ENCODE assay signal across 21 cellular contexts in genomic region chr12:8605057-8605456, GRCh38. TPM values are rescaled to one million over a fixed set of nuclear protein-coding genes. Genes with fewer than 3 reads are reported as not detected.
DNase-seq lines count a peak whose midpoint lies in the region; ATAC-seq, FAIRE-seq and TF ChIP-seq lines count a peak whose summit lies in the region.
"Had no signal": no experiment of that assay in that cellular context is flagged by ENCODE, and none has a peak within 500 bp of the region (broad histone marks: within the 10 kb centered on the region; RNA-seq: fewer than 3 reads in every experiment).

No MANE protein-coding gene starts in this region.

- POLR2A ChIA-PET in K562 (lab: Yijun Ruan, JAX) = no interaction called here

- H2BK15ac ChIP-seq in neuronal stem cell (ENCODE audit: low read length) = peak overlapping the region; percentile 63

- no peaks in the 10 kb centered on the region for H3K9me2 ChIP-seq in GM23338 (ENCODE audit: insufficient read depth)

- H2BK120ac ChIP-seq in neuronal stem cell (ENCODE audit: low read depth, low read length) = no peak overlapping the region

- H2AK5ac ChIP-seq in neuronal stem cell (ENCODE audit: low read depth, low read length) = peak overlapping the region; percentile 90

- no peaks in the 10 kb centered on the region for H3K9me1 ChIP-seq in K562 (ENCODE audit: control insufficient read depth, insufficient read depth, low read length)

- CTCF ChIA-PET in K562 (lab: Yijun Ruan, JAX; ENCODE audit: low intra/inter-chr PET ratio) = no interaction called here

- peaks cover 26% of the 10 kb centered on the region for H3K4me1 Mint-ChIP-seq in GM23338

- H3K27me3 ChIP-seq in GM23338 (ENCODE audit: insufficient read depth) (no peaks in the 10 kb centered on the region), K562 (ENCODE audit: control insufficient read depth in 2 of 2, insufficient read depth in 2 of 2, low read length in 2 of 2) (peaks cover 9% of the 10 kb centered on the region in 2 experiments), neuronal stem cell (ENCODE audit: control insufficient read depth in 3 of 3, insufficient read depth in 3 of 3, low read depth in 1 of 3, low read length in 3 of 3) (peaks cover 0 to 4% (median 0%) of the 10 kb centered on the region in 3 experiments), testis (no peaks in the 10 kb centered on the region)

- BruUV-seq in K562 (replicated peaks; lab: Mats Ljungman, UMichigan) = no TSS peak

- no peaks in the 10 kb centered on the region for H4K20me1 ChIP-seq in GM23338 (replicated peaks; ENCODE audit: insufficient read depth)
- no peaks in the 10 kb centered on the region for H4K20me1 ChIP-seq in K562 (replicated peaks; ENCODE audit: control insufficient read depth, insufficient read depth, low read length)

- peak overlapping the region; percentile 53 for H3K23ac ChIP-seq in neuronal stem cell (ENCODE audit: low read depth, low read length, poor library complexity)

- ATAC-seq in GM23338 (no peak), K562 (no peak)
- ATAC-seq: A549, GM12878 had no signal

- 0 out of 2 replicates have a peak, but pooled peaks cover 4% of the 10 kb centered on the region for H3F3A ChIP-seq in GM23338 (replicated peaks; ENCODE audit: low read depth)

- H2BK12ac ChIP-seq in neuronal stem cell (ENCODE audit: low read length) = no peak overlapping the region

- no peak overlapping the region for H3K4me3 ChIP-seq in GM23338
- no peak overlapping the region for H3K4me3 ChIP-seq in K562
- no peak overlapping the region for H3K4me3 ChIP-seq in neuronal stem cell (ENCODE audit: low read length in 2 of 2)
- H3K4me3 ChIP-seq in testis = peak overlapping the region in 1 of 2 donors; percentile 17
- H3K4me3 ChIP-seq: A549, GM12878, GM23248, HAP-1 had no signal

- H3K4ac ChIP-seq in neuronal stem cell (ENCODE audit: low read length) = no peak overlapping the region

- in situ Hi-C loops in K562 (cut with MboI) = no loop called here

- no peak overlapping the region for H3K27ac Mint-ChIP-seq in GM23338
- H3K27ac Mint-ChIP-seq: CD4-positive, alpha-beta T cell had no signal

- H3K18ac ChIP-seq in neuronal stem cell (ENCODE audit: low read length) = peak overlapping the region; percentile 63

- H3K14ac ChIP-seq in neuronal stem cell (ENCODE audit: low read length) = peak overlapping the region; percentile 43

- DNase-seq in GM23338 (ENCODE audit: low spot score) = peak; percentile 29
- DNase-seq in K562 (ENCODE audit: extremely low read depth in 1 of 4, low spot score in 3 of 4) = no peak
- no peak for DNase-seq in neuronal stem cell (ENCODE audit: low spot score)
- peak; percentile 50 for DNase-seq in testis
- DNase-seq in GM12892 (ENCODE audit: insufficient read length) = no peak
- no peak for DNase-seq in T-helper 1 cell
- DNase-seq in DMS53 (lab: John Stamatoyannopoulos, UW) = no peak
- DNase-seq: AML-193; CD4-positive, alpha-beta T cell; DND-41; EL; GM23248 had no signal

- no peak overlapping the region for H3K27ac ChIP-seq in GM23338 (ENCODE audit: low read depth)
- no peak overlapping the region for H3K27ac ChIP-seq in K562 (ENCODE audit: extremely low read depth, low read depth, low read length)
- no peak overlapping the region for H3K27ac ChIP-seq in neuronal stem cell (replicated peaks; ENCODE audit: low read length)
- H3K27ac ChIP-seq in testis = no peak overlapping the region
- H3K27ac ChIP-seq: 22Rv1, A549, C4-2B, GM23248 had no signal

- TF ChIP-seq POLR2A in K562 (conservative IDR thresholded peaks at IDR 0.05) (no peak), testis (IDR thresholded peaks at IDR 0.05) (no peak), GM12892 (IDR thresholded peaks at IDR 0.05; ENCODE audit: low read depth, low read length) (no peak)

- H3K79me2 ChIP-seq in GM23338 (replicated peaks; ENCODE audit: insufficient read depth) (no peaks in the 10 kb centered on the region), K562 (ENCODE audit: control insufficient read depth, insufficient read depth, low read length) (no peaks in the 10 kb centered on the region)

- no peak overlapping the region for H3K4me3 Mint-ChIP-seq in GM23338
- H3K4me3 Mint-ChIP-seq: CD4-positive, alpha-beta T cell had no signal

- H3K4me2 ChIP-seq in GM23338 (no peak overlapping the region), K562 (ENCODE audit: insufficient read depth, low read length) (no peak overlapping the region), neuronal stem cell (ENCODE audit: insufficient read depth, low read length, poor library complexity, severe bottlenecking) (no peak overlapping the region)
- H3K4me2 ChIP-seq: A549 had no signal

- H3K4me1 ChIP-seq in GM23338 (ENCODE audit: insufficient read depth) (peaks cover 14% of the 10 kb centered on the region), K562 (replicated peaks in 1 of 2; ENCODE audit: control insufficient read depth in 2 of 2, insufficient read depth in 2 of 2, low read length in 2 of 2) (peaks cover 0 to 4% of the 10 kb centered on the region in 2 experiments; a peak in 2 of 5 replicates), neuronal stem cell (ENCODE audit: control insufficient read depth in 2 of 2, insufficient read depth in 1 of 2, low read depth in 1 of 2, low read length in 2 of 2) (peaks cover 0 to 2% of the 10 kb centered on the region in 2 donors), testis (no peaks in the 10 kb centered on the region)
- H3K4me1 ChIP-seq: HAP-1 had no signal

- no peak for TF ChIP-seq RAD21 in K562 (CRISPR knock-in tag; conservative IDR thresholded peaks at IDR 0.05 in 1 of 2, IDR thresholded peaks at IDR 0.05 in 1 of 2)

- H3K9me3 ChIP-seq in K562 (replicated peaks; ENCODE audit: control insufficient read depth, insufficient read depth, low read depth, low read length) (no peaks in the 10 kb centered on the region), neuronal stem cell (replicated peaks in 1 of 2; ENCODE audit: control insufficient read depth in 2 of 2, insufficient read depth in 1 of 2, low read depth in 1 of 2, low read length in 2 of 2) (no peaks in the 10 kb centered on the region), testis (no peaks in the 10 kb centered on the region)
- H3K9me3 ChIP-seq: A549, HAP-1 had no signal

- intact Hi-C loops in K562 (cut with micrococcal nuclease) = loop anchor here (5.0 kb wide), 1 partner anchor 63 kb away; the partner anchor contains the start of gene CLEC4E
- intact Hi-C loops in testis (cut with DNase I; ENCODE audit: low total_unique reads) = no loop called here

- peaks cover 6% of the 10 kb centered on the region for H3K27me3 Mint-ChIP-seq in GM23338 (ENCODE audit: insufficient read depth, low read depth, poor library complexity)

- H3K79me1 ChIP-seq in neuronal stem cell (ENCODE audit: low read depth, low read length) = no peaks in the 10 kb centered on the region

- no peak overlapping the region for H2BK5ac ChIP-seq in neuronal stem cell (ENCODE audit: low read length)

- no peak overlapping the region for H4K91ac ChIP-seq in neuronal stem cell (ENCODE audit: low read depth, low read length, poor library complexity)

- no peak overlapping the region for H4K8ac ChIP-seq in neuronal stem cell (ENCODE audit: low read depth, low read length)

- H3K36me3 ChIP-seq in GM23338 (ENCODE audit: insufficient read depth) (no peaks in the 10 kb centered on the region), K562 (ENCODE audit: control insufficient read depth, insufficient read depth, low read length) (no peaks in the 10 kb centered on the region), neuronal stem cell (replicated peaks in 1 of 2; ENCODE audit: control insufficient read depth in 2 of 2, insufficient read depth in 2 of 2, low read length in 2 of 2) (no peaks in the 10 kb centered on the region), testis (ENCODE audit: low read depth, missing control alignments) (no peaks in the 10 kb centered on the region)
- H3K36me3 ChIP-seq: HAP-1 had no signal

- no peaks in the 10 kb centered on the region for H3K9me3 Mint-ChIP-seq in GM23338
- H3K9me3 Mint-ChIP-seq: CD4-positive, alpha-beta T cell had no signal

- H2AFZ ChIP-seq in GM23338 (peak overlapping the region; percentile 75), K562 (ENCODE audit: low read depth, low read length) (no peak overlapping the region), neuronal stem cell (ENCODE audit: low read length) (no peak overlapping the region)
- H2AFZ ChIP-seq: GM23248 had no signal

- FAIRE-seq in K562 (lab: Jason Lieb, UNC) = no peak
- FAIRE-seq in GM12892 (lab: Jason Lieb, UNC) = no peak
- FAIRE-seq: A549, GM12878, GM19239 had no signal

- WGBS in K562 (ENCODE audit: insufficient coverage, low coverage, missing lambda C conversion rate) = 19% methylated on average over 30 of the region's 30 CpGs
- WGBS in neuronal stem cell (ENCODE audit: extremely low coverage in 2 of 2, insufficient read length in 2 of 2, insufficient replicate concordance in 1 of 2), 2 donors = no CpG with 5 or more reads among the region's 30 CpGs
- WGBS in testis, 2 donors = 60 to 73% methylated on average over 19 to 30 of the region's 30 CpGs

- H3K9ac ChIP-seq in K562 (ENCODE audit: insufficient read depth in 1 of 2, low read depth in 2 of 2, low read length in 2 of 2) (no peak overlapping the region), neuronal stem cell (ENCODE audit: low read depth, low read length, poor library complexity) (no peak overlapping the region)
- H3K9ac ChIP-seq: GM23248 had no signal

- no peaks in the 10 kb centered on the region for H3K36me3 Mint-ChIP-seq in GM23338 (ENCODE audit: low read depth)

- TF ChIP-seq EP300 in K562 (IDR thresholded peaks at IDR 0.05; ENCODE audit: low read length) = no peak

- TF ChIP-seq CTCF in GM23338 (conservative IDR thresholded peaks at IDR 0.05; ENCODE audit: low read depth in 2 of 2) = no peak
- TF ChIP-seq CTCF in K562 (IDR thresholded peaks at IDR 0.05 in 2 of 3, conservative IDR thresholded peaks at IDR 0.05 in 1 of 3; ENCODE audit: insufficient read depth in 2 of 3, low read depth in 1 of 3, low read length in 3 of 3) = no peak
- TF ChIP-seq CTCF in testis (IDR thresholded peaks at IDR 0.05) = no peak

RNA-seq across cellular contexts. Expression of gene AICDA, which starts 7.6 kb away (rescaled TPM):
- not detected in 2 replicates for total RNA-seq in GM23338 (2014; rRNA removed; shearing (Covaris generic))
- polyA plus RNA-seq in GM23338 (2016; fragmentation: Nextera tagmentation; extraction: Ambion mirVana) (0.31 TPM in 1 of 2 replicates, not detected in the other), K562 (2011; rRNA removed) (not detected in 2 replicates), K562 (2014; fragmentation: Illumina TruSeq; extraction: Trizol) (not detected in 2 replicates), K562 (2014; fragmentation: Nextera tagmentation; extraction: Ambion mirVana) (not detected), K562 (2014; rRNA removed) (not detected in 2 replicates), testis (ENCODE audit: insufficient read depth, low read depth, low replicate concordance) (0.11 TPM)
- not detected in 2 replicates for total RNA-seq in K562 (2011; cell fraction: chromatin; rRNA removed; ENCODE audit: low replicate concordance)
- total RNA-seq in K562 (2011; cell fraction: nucleolus; rRNA removed) = not detected in 2 replicates
- total RNA-seq in K562 (2011; cell fraction: nucleoplasm; rRNA removed) = not detected in 2 replicates
- total RNA-seq in K562 (2014; rRNA removed) (not detected in 2 replicates), K562 (2014; rRNA removed; fragmentation: Illumina TruSeq; extraction: Trizol) (not detected in 2 replicates), K562 (2015; rRNA removed; fragmentation: Illumina TruSeq; extraction: Trizol) (not detected in 2 replicates), K562 (2021) (0.11 TPM in 1 of 2 replicates, not detected in the other), testis (not detected)
- polyA plus RNA-seq in K562 (2011; cell fraction: cytosol; rRNA removed) = not detected in 2 replicates
- not detected in 2 replicates for polyA plus RNA-seq in K562 (2011; cell fraction: nucleus; rRNA removed)
- not detected in 2 replicates for polyA plus RNA-seq in K562 (2012)
- not detected in 2 replicates for polyA minus RNA-seq in K562 (2011; rRNA and poly(A)+ RNA removed)
- not detected in 2 replicates for polyA minus RNA-seq in K562 (2011; cell fraction: cytosol; rRNA and poly(A)+ RNA removed)
- polyA minus RNA-seq in K562 (2011; cell fraction: nucleus; rRNA and poly(A)+ RNA removed) = not detected in 2 replicates
- polyA plus RNA-seq in neuronal stem cell (2013, experiment 1 of 2) = not detected
- polyA plus RNA-seq in neuronal stem cell (2013, experiment 2 of 2) = not detected
- polyA plus RNA-seq in GM12892 (2012; ENCODE audit: missing spikeins) = 159 TPM
- total RNA-seq: CD4-positive, alpha-beta T cell; G401; GM23248; HT-29 had no signal
- polyA plus RNA-seq: BJ, GM23248 had no signal

RNA-seq across cellular contexts. Expression of gene MFAP5, which starts 57.6 kb away (rescaled TPM):
- total RNA-seq in GM23338 (2014; rRNA removed; shearing (Covaris generic)) = 0.90 TPM in 1 of 2 replicates, not detected in the other
- 0.68 and 1.2 TPM in 2 replicates for polyA plus RNA-seq in GM23338 (2016; fragmentation: Nextera tagmentation; extraction: Ambion mirVana)
- not detected in 2 replicates for total RNA-seq in K562 (2011; cell fraction: chromatin; rRNA removed; ENCODE audit: low replicate concordance)
- not detected in 2 replicates for total RNA-seq in K562 (2011; cell fraction: nucleolus; rRNA removed)
- total RNA-seq in K562 (2011; cell fraction: nucleoplasm; rRNA removed) = not detected in 2 replicates
- not detected in 2 replicates for total RNA-seq in K562 (2014; rRNA removed)
- total RNA-seq in K562 (2014; rRNA removed; fragmentation: Illumina TruSeq; extraction: Trizol) = not detected in 2 replicates
- total RNA-seq in K562 (2015; rRNA removed; fragmentation: Illumina TruSeq; extraction: Trizol) = not detected in 2 replicates
- total RNA-seq in K562 (2021) = not detected in 2 replicates
- not detected in 2 replicates for polyA plus RNA-seq in K562 (2011; rRNA removed)
- polyA plus RNA-seq in K562 (2011; cell fraction: cytosol; rRNA removed) = not detected in 2 replicates
- not detected in 2 replicates for polyA plus RNA-seq in K562 (2011; cell fraction: nucleus; rRNA removed)
- not detected in 2 replicates for polyA plus RNA-seq in K562 (2012)
- polyA plus RNA-seq in K562 (2014; fragmentation: Illumina TruSeq; extraction: Trizol) = not detected in 2 replicates
- not detected for polyA plus RNA-seq in K562 (2014; fragmentation: Nextera tagmentation; extraction: Ambion mirVana)
- not detected in 2 replicates for polyA plus RNA-seq in K562 (2014; rRNA removed)
- polyA minus RNA-seq in K562 (2011; rRNA and poly(A)+ RNA removed) = 0.18 TPM in 1 of 2 replicates, not detected in the other
- polyA minus RNA-seq in K562 (2011; cell fraction: cytosol; rRNA and poly(A)+ RNA removed) = not detected in 2 replicates
- polyA minus RNA-seq in K562 (2011; cell fraction: nucleus; rRNA and poly(A)+ RNA removed) = 0.67 and 1.7 TPM in 2 replicates
- polyA plus RNA-seq in neuronal stem cell (2013, experiment 1 of 2) = 0.75 TPM
- 0.91 TPM for polyA plus RNA-seq in neuronal stem cell (2013, experiment 2 of 2)
- 1 to 10 TPM; 3.8 to 5.9 TPM for total RNA-seq in testis
- polyA plus RNA-seq in testis (ENCODE audit: insufficient read depth, low read depth, low replicate concordance) = 41.1 TPM
- 0.66 TPM for polyA plus RNA-seq in GM12892 (2012; ENCODE audit: missing spikeins)
- total RNA-seq: CD4-positive, alpha-beta T cell; G401; HT-29 had no signal

Comparison
In these comparisons a context has a peak if more than half of its experiments do, and no peak if none do; other contexts are left out.
1. DNase-seq: peak in GM23338 (single experiment) and testis (single experiment); none in K562 (0 of 4), neuronal stem cell (single experiment), GM12892 (single experiment), T-helper 1 cell (0 of 5) and DMS53 (single experiment).